ENCODE assay signal across 8 cellular contexts in genomic region chr16:11852092-11852809, GRCh38. TPM values are rescaled to one million over a fixed set of nuclear protein-coding genes. Genes with fewer than 3 reads are reported as not detected.
DNase-seq lines count a peak whose midpoint lies in the region; ATAC-seq and TF ChIP-seq lines count a peak whose summit lies in the region.

No MANE protein-coding gene starts in this region.

- ATAC-seq in left lung = peak; percentile 5

- H3K9me3 ChIP-seq in adrenal gland (replicated peaks in 1 of 3) (no peaks in the 10 kb centered on the region), left lung (no peaks in the 10 kb centered on the region), tibial artery (no peaks in the 10 kb centered on the region)

- no peak for TF ChIP-seq POLR2A in adrenal gland (IDR thresholded peaks at IDR 0.05)

- DNase-seq in AG04449 (ENCODE audit: low read depth, low spot score) = no peak
- peak in 1 of 2 experiments; percentile 19 for DNase-seq in HL-60 (ENCODE audit: low read depth in 1 of 2, low spot score in 1 of 2)
- DNase-seq in adrenal gland = no peak
- DNase-seq in left lung = no peak
- no peak for DNase-seq in tibial artery
- no peak for DNase-seq in EL
- DNase-seq in islet precursor cell = no peak
- no peak for DNase-seq in activated CD8-positive, alpha-beta memory T cell treated with anti-CD3 and anti-CD28 coated beads for 24 hours

- POLR2A ChIA-PET in AG04449 (lab: Yijun Ruan, JAX) = interaction anchor here (0.6 to 1.0 kb wide), 2 partner anchors 12 to 219 kb away, joined by 3 to 9 read pairs; no protein-coding TSS in a partner anchor

- H3K27ac ChIP-seq in HL-60 (replicated peaks) = peak overlapping the region; percentile 94
- peak overlapping the region in 4 of 5 donors; percentile 65 to 93 (median 89) for H3K27ac ChIP-seq in adrenal gland
- peak overlapping the region; percentile 83 to 86 for H3K27ac ChIP-seq in left lung
- H3K27ac ChIP-seq in tibial artery = peak overlapping the region; percentile 88 to 89

- CTCF ChIA-PET in AG04449 (lab: Yijun Ruan, JAX) = interaction anchor here (1.1 to 1.9 kb wide), 2 partner anchors 17 to 215 kb away, joined by 3 to 5 read pairs; no protein-coding TSS in a partner anchor

- intact Hi-C loops in adrenal gland (cut with DNase I) (no loop called here), left lung (cut with DNase I) (loop anchor here in 1 of 2 donors (10.0 kb wide), 1 partner anchor 63 kb away; the partner anchor contains the start of gene GSPT1), tibial artery (cut with DNase I; ENCODE audit: low total_unique reads) (loop anchor here (10.0 kb wide), 1 partner anchor 213 kb away; no protein-coding TSS in a partner anchor)

- H3K4me1 ChIP-seq in adrenal gland (replicated peaks in 1 of 2) (peaks cover 16 to 44% of the 10 kb centered on the region in 2 donors), left lung (peaks cover 0 to 49% of the 10 kb centered on the region in 2 donors), tibial artery (peaks cover 0 to 51% (median 30%) of the 10 kb centered on the region in 4 donors)

- H3K27me3 ChIP-seq in HL-60 (ENCODE audit: insufficient read depth, poor library complexity, severe bottlenecking) (no peaks in the 10 kb centered on the region), adrenal gland (no peaks in the 10 kb centered on the region), left lung (no peaks in the 10 kb centered on the region), tibial artery (no peaks in the 10 kb centered on the region)

- H3K36me3 ChIP-seq in adrenal gland (replicated peaks in 1 of 2) (peaks cover 0 to 22% of the 10 kb centered on the region in 2 donors), left lung (peaks cover 0 to 21% of the 10 kb centered on the region in 2 donors), tibial artery (peaks cover 17 to 20% (median 19%) of the 10 kb centered on the region in 3 donors)

- H3K4me3 ChIP-seq in AG04449 (ENCODE audit: low read depth, low read length) = peak overlapping the region; percentile 99
- H3K4me3 ChIP-seq in HL-60 (replicated peaks; ENCODE audit: insufficient read depth, low read length) = peak overlapping the region; percentile 74
- H3K4me3 ChIP-seq in adrenal gland = peak overlapping the region; percentile 13 to 84 (median 54)
- peak overlapping the region; percentile 86 to 91 for H3K4me3 ChIP-seq in left lung
- H3K4me3 ChIP-seq in tibial artery = peak overlapping the region; percentile 89

- TF ChIP-seq CTCF in AG04449 (IDR thresholded peaks at IDR 0.05; ENCODE audit: insufficient read depth, low read length, missing control alignments) (no peak), HL-60 (IDR thresholded peaks at IDR 0.05; ENCODE audit: insufficient read depth, low read length) (no peak), adrenal gland (IDR thresholded peaks at IDR 0.05) (no peak), left lung (IDR thresholded peaks at IDR 0.05) (no peak), tibial artery (IDR thresholded peaks at IDR 0.05) (no peak)

- 44 to 67% (median 48%) methylated on average over 22 to 33 of the region's 33 CpGs for WGBS in adrenal gland, 4 donors

RNA-seq across cellular contexts. Expression of gene RSL1D1, which starts 0.9 kb away (rescaled TPM):
- total RNA-seq in adrenal gland (100 to 1,000 TPM in 7 of 8 donors, 10 to 100 TPM in 1; 90.6 to 511 (median 124) TPM), left lung (100 to 1,000 TPM in 1 of 2 donors, 10 to 100 TPM in 1; 88.3 to 102 TPM)
- polyA plus RNA-seq in adrenal gland = 100 to 1,000 TPM in 1 of 3 donors, 10 to 100 TPM in 2; 40.1 to 364 (median 43.1) TPM

RNA-seq across cellular contexts. Expression of gene ZC3H7A, which starts 55.2 kb away (rescaled TPM):
- total RNA-seq in adrenal gland (10 to 100 TPM; 32.1 to 61.3 (median 43.0) TPM), left lung (10 to 100 TPM; 48.3 to 48.9 TPM)
- 10 to 100 TPM; 31.1 to 83.9 (median 35.9) TPM for polyA plus RNA-seq in adrenal gland
